In genomic region chr6:145735356-145736165, GRCh38 we compare ENCODE assay signal across 7 cellular contexts. TPM values are rescaled to one million over a fixed set of nuclear protein-coding genes. Genes with fewer than 3 reads are reported as not detected.
DNase-seq lines count a peak whose midpoint lies in the region; ATAC-seq, FAIRE-seq and TF ChIP-seq lines count a peak whose summit lies in the region.

TSS of gene EPM2A (minus strand) at chr6:145735520. CDS start at chr6:145735498, 22 bp downstream.

- no peaks in the 10 kb centered on the region for H3K36me3 ChIP-seq in astrocyte (ENCODE audit: insufficient read depth, low read length)

- H3K9ac ChIP-seq in astrocyte (ENCODE audit: low read length), result peak within 1 kb of the TSS; percentile 84

- TF ChIP-seq CTCF in GM13976 (IDR thresholded peaks at IDR 0.05; ENCODE audit: borderline replicate concordance, control extremely low read depth, extremely low read depth, insufficient read depth, missing control alignments) (no peak), astrocyte (IDR thresholded peaks at IDR 0.05; ENCODE audit: insufficient read depth, low read depth, low read length) (no peak)

- H3K4me3 ChIP-seq in astrocyte (ENCODE audit: insufficient read depth, low read depth, low read length), result peak within 1 kb of the TSS; percentile 60

- H3K27ac ChIP-seq in astrocyte (ENCODE audit: low read depth, low read length), result peak within 1 kb of the TSS; percentile 88

- peak within 1 kb of the TSS; percentile 81 for H3K4me2 ChIP-seq in astrocyte (ENCODE audit: low read length)

- in situ Hi-C loops in GM13976 (cut with MboI; ENCODE audit: low sequenced_read_pairs, unreplicated experiment), result no loop called here

- peaks cover 3% of the 10 kb centered on the region for H3K27me3 Mint-ChIP-seq in astrocyte (ENCODE audit: low read depth, unreplicated experiment)

- no peaks in the 10 kb centered on the region for H4K20me1 ChIP-seq in astrocyte (ENCODE audit: insufficient read depth, low read length)

- peak within 1 kb of the TSS; percentile 33 for H2AFZ ChIP-seq in astrocyte (ENCODE audit: low read depth, low read length)

- DNase-seq in GM13976 (ENCODE audit: low spot score) (peak; percentile 80), NCI-H1105 (lab: John Stamatoyannopoulos, UW) (peak; percentile 78), T-helper 22 cell (ENCODE audit: low read depth) (peak; percentile 16), astrocyte (ENCODE audit: low read depth) (peak; percentile 75), hypothalamus (lab: John Stamatoyannopoulos, UW) (peak; percentile 34 to 92 (median 79)), sciatic nerve (ENCODE audit: low spot score) (peak; percentile 87)

- H3K4me1 ChIP-seq in astrocyte (ENCODE audit: insufficient read depth, low read length), result peaks cover 18% of the 10 kb centered on the region

- ATAC-seq in HG02623 (IDR thresholded peaks at IDR 0.05; ENCODE audit: unreplicated experiment) (peak; percentile 62), sciatic nerve (peak; percentile 95)

- intact Hi-C loops in sciatic nerve (cut with DNase I), result no loop called here

- H3K9me3 ChIP-seq in astrocyte (ENCODE audit: insufficient read depth, low read depth, low read length), result no peaks in the 10 kb centered on the region

- peak within 1 kb of the TSS; percentile 96 for H3K4me3 Mint-ChIP-seq in astrocyte (ENCODE audit: unreplicated experiment)

- H3K9me3 Mint-ChIP-seq in astrocyte (ENCODE audit: unreplicated experiment), result peaks cover 5% of the 10 kb centered on the region

- H3K27ac Mint-ChIP-seq in astrocyte (ENCODE audit: unreplicated experiment), result peak within 1 kb of the TSS; percentile 99

- H3K36me3 Mint-ChIP-seq in astrocyte (ENCODE audit: low read depth, unreplicated experiment), result no peaks in the 10 kb centered on the region

- peaks cover 15% of the 10 kb centered on the region for H3K4me1 Mint-ChIP-seq in astrocyte (ENCODE audit: low read depth, unreplicated experiment)

- no peaks in the 10 kb centered on the region for H3K79me2 ChIP-seq in astrocyte (ENCODE audit: insufficient read depth, low read length)

- no peaks in the 10 kb centered on the region for H3K27me3 ChIP-seq in astrocyte (ENCODE audit: insufficient read depth, low read length)

- FAIRE-seq in astrocyte (lab: Jason Lieb, UNC), result no peak

RNA-seq across cellular contexts. Expression of gene EPM2A, which starts in this region (rescaled TPM):
- total RNA-seq in astrocyte (5.2 and 6.2 TPM in 2 replicates), sciatic nerve (19.5 TPM)

Comparison
In these comparisons a context has a peak if more than half of its experiments do, and no peak if none do; other contexts are left out.
1. Peak in every context shown above with its lines: DNase-seq, ATAC-seq, H3K4me3 ChIP-seq and H3K27ac ChIP-seq.
2. DNase-seq: peak in every context shown above with its lines; median percentile 87 in sciatic nerve; 80 in GM13976; 79 in hypothalamus; 78 in NCI-H1105; 75 in astrocyte; 16 in T-helper 22 cell.